ENCODE assay signal across 12 cellular contexts in the genomic region with DNA sequence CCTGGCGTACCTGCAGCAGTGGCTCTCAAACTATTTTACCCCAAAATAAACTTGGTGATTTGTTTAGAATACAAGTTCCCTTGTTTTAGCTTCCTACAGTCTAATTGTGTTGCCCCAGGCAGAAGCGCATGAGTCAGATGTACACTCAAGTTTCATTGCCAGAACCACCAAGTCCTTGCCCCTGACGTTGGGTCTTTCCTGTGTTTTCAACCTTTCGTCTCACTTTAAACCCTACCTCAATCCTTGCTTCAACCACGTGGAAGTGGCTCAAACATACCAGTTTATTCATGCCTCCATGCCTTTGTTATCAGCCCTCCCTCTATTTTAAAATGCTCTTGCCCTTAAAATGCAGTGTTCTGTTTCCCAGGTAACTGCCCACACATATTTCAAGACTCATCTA.
DNase-seq lines count a peak whose midpoint lies in the region; ATAC-seq, FAIRE-seq and TF ChIP-seq lines count a peak whose summit lies in the region.
"Had no signal": no experiment of that assay in that cellular context is flagged by ENCODE, and none has a peak within 500 bp of the region (broad histone marks: within the 10 kb centered on the region; RNA-seq: fewer than 3 reads in every experiment).

No MANE protein-coding gene starts in this region.

- H3K9me1 ChIP-seq in endothelial cell of umbilical vein (replicated peaks; ENCODE audit: control insufficient read depth, extremely low read depth, insufficient read depth, low read length): no peaks in the 10 kb centered on the region

- dilution Hi-C loops in endothelial cell of umbilical vein (cut with MboI; ENCODE audit: extremely low pct_ligation_motif_present, low sequenced_read_pairs): no loop called here

- H3K27ac ChIP-seq in SJCRH30: no peak overlapping the region
- no peak overlapping the region for H3K27ac ChIP-seq in endothelial cell of umbilical vein (ENCODE audit: insufficient read depth, low read depth, low read length)

- no peak for ATAC-seq in left lobe of liver
- no peak for ATAC-seq in GM19395 (IDR thresholded peaks at IDR 0.05; ENCODE audit: unreplicated experiment)

- intact Hi-C loops in endothelial cell of umbilical vein (cut with micrococcal nuclease): no loop called here

- H3K27me3 ChIP-seq in SJCRH30 (no peaks in the 10 kb centered on the region), endothelial cell of umbilical vein (ENCODE audit: control insufficient read depth in 2 of 2, insufficient read depth in 2 of 2, low read length in 2 of 2) (peaks cover 0 to 2% of the 10 kb centered on the region in 2 experiments)

- no peaks in the 10 kb centered on the region for H3K79me2 ChIP-seq in endothelial cell of umbilical vein (ENCODE audit: control insufficient read depth, insufficient read depth, low read length)

- H3K4me3 ChIP-seq in SJCRH30 (no peak overlapping the region), endothelial cell of umbilical vein (replicated peaks in 1 of 3; ENCODE audit: insufficient read depth in 1 of 3, low read depth in 1 of 3, low read length in 3 of 3) (no peak overlapping the region)

- H4K20me1 ChIP-seq in endothelial cell of umbilical vein (replicated peaks; ENCODE audit: control insufficient read depth, extremely low read depth, insufficient read depth, low read length): no peaks in the 10 kb centered on the region

- DNase-seq in H4 (ENCODE audit: low spot score) (peak; percentile 94), SJCRH30 (peak; percentile 32 to 51), endothelial cell of umbilical vein (ENCODE audit: low read depth, low spot score) (peak; percentile 3), non-pigmented ciliary epithelial cell (ENCODE audit: low read depth) (peak; percentile 48), left lobe of liver (ENCODE audit: low spot score) (no peak), NCI-H1092 (lab: John Stamatoyannopoulos, UW) (no peak), HUDEP-2 (lab: John Stamatoyannopoulos, UW; ENCODE audit: unreplicated experiment in 76 of 76) (no peak)
- DNase-seq: activated CD4-positive, alpha-beta T cell treated with anti-CD3 and anti-CD28 coated beads, Interleukin-2, amount 50 U/mL, for 48 hours; activated effector memory CD4-positive, alpha-beta T cell treated with Interleukin-2 at 50 U/mL for 16 hours; immature natural killer cell; NCI-H2081 had no signal

- no TSS peak for BruUV-seq in endothelial cell of umbilical vein (replicated peaks; lab: Mats Ljungman, UMichigan)

- H3K4me1 ChIP-seq in SJCRH30: peaks cover 9% of the 10 kb centered on the region; the same call in 1 of the 2 replicates
- H3K4me1 ChIP-seq in endothelial cell of umbilical vein (ENCODE audit: control insufficient read depth, extremely low read depth, insufficient read depth, low read length): no peaks in the 10 kb centered on the region

- TF ChIP-seq CTCF in endothelial cell of umbilical vein (IDR thresholded peaks at IDR 0.05; ENCODE audit: extremely low read depth in 1 of 2, insufficient read depth in 1 of 2, low read depth in 1 of 2, low read length in 2 of 2): no peak

- CTCF ChIA-PET in endothelial cell of umbilical vein (lab: Charles Lee): interaction anchor here (0.8 kb wide), 1 partner anchor 102 kb away, joined by 3 read pairs; no protein-coding TSS in a partner anchor

- POLR2A ChIA-PET in endothelial cell of umbilical vein (lab: Charles Lee): no interaction called here

- no peak overlapping the region for H3K4me2 ChIP-seq in endothelial cell of umbilical vein (ENCODE audit: insufficient read depth, low read length)

- no peak for FAIRE-seq in endothelial cell of umbilical vein (lab: Jason Lieb, UNC)

- H3K9ac ChIP-seq in endothelial cell of umbilical vein (replicated peaks; ENCODE audit: extremely low read depth, insufficient read depth, low read length): no peak overlapping the region

- H3K36me3 ChIP-seq in SJCRH30 (no peaks in the 10 kb centered on the region), endothelial cell of umbilical vein (ENCODE audit: control insufficient read depth in 2 of 2, extremely low read depth in 1 of 2, insufficient read depth in 2 of 2, low read length in 2 of 2) (no peaks in the 10 kb centered on the region)

- no peak for TF ChIP-seq POLR2A in endothelial cell of umbilical vein (IDR thresholded peaks at IDR 0.05; ENCODE audit: low read depth, low read length)

- no peak overlapping the region for H2AFZ ChIP-seq in endothelial cell of umbilical vein (ENCODE audit: low read depth, low read length)

- H3K9me3 ChIP-seq in SJCRH30 (replicated peaks) (no peaks in the 10 kb centered on the region), endothelial cell of umbilical vein (replicated peaks; ENCODE audit: control insufficient read depth, insufficient read depth, low read length) (no peaks in the 10 kb centered on the region)

TF ChIP-seq in endothelial cell of umbilical vein, 7 proteins besides CTCF, POLR2A, EP300 and RAD21:
- TF ChIP-seq JUN (IDR thresholded peaks at IDR 0.05; ENCODE audit: borderline replicate concordance, insufficient read depth, insufficient read length, low read depth): no peak
- TF ChIP-seq GATA2 (IDR thresholded peaks at IDR 0.05; ENCODE audit: insufficient read depth, insufficient read length, low read depth, low read length): no peak
- no peak for TF ChIP-seq MYC (IDR thresholded peaks at IDR 0.05; ENCODE audit: low read depth, low read length)
- no peak for TF ChIP-seq FOS (IDR thresholded peaks at IDR 0.05; ENCODE audit: borderline replicate concordance, insufficient read depth, low read length)
- no peak for TF ChIP-seq POLR2AphosphoS5 (IDR thresholded peaks at IDR 0.05; ENCODE audit: insufficient read depth, low read depth, low read length)
- TF ChIP-seq EZH2 (IDR thresholded peaks at IDR 0.05; ENCODE audit: borderline replicate concordance, low read depth, low read length, severe bottlenecking): no peak

Comparison
In these comparisons a context has a peak if more than half of its experiments do, and no peak if none do; other contexts are left out.
1. DNase-seq: peak in H4 (single experiment), SJCRH30 (2 of 2), endothelial cell of umbilical vein (single experiment) and non-pigmented ciliary epithelial cell (single experiment); none in left lobe of liver (single experiment), NCI-H1092 (single experiment) and HUDEP-2 (0 of 76).